In the genomic region with DNA sequence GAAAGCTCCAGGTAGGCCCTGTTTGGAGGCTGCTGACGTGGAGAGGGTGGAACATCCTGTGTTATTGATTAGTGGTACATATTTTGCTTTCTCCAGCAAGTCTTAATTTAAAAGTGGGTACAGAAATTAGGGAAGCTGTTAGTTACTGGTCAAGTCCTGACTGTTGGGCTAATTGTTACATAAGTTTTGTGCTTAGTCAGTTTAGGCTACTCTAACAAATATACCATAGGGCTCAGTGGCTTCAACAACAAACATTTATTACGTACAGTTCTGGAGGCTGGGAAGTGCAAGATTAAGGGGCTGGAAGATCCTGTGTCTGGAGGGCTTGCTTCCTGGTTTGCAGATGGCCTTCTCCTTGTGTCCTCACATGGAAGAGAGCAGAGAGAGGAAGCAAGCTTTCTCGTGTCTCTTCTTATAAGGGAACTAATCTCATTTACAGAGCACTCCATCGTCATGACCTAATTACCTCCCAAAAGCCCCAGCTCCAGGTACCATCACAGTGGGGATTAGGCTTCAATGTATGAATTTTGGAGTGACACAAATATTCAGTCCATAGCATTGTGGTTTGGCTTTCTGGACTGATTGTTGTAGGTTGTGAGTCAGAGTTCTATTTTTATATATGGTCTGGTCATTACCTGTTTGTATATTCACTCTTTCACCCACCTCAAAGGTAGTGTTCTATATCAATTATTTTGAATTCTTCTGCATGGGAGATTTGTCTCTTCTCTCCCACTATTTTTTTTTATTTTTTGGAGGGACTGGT, we compare ENCODE assay signal across 10 cellular contexts. TPM values are rescaled to one million over a fixed set of nuclear protein-coding genes. Genes with fewer than 3 reads are reported as not detected.
DNase-seq lines count a peak whose midpoint lies in the region; ATAC-seq, FAIRE-seq and TF ChIP-seq lines count a peak whose summit lies in the region.
"Had no signal": no experiment of that assay in that cellular context is flagged by ENCODE, and none has a peak within 500 bp of the region (broad histone marks: within the 10 kb centered on the region; RNA-seq: fewer than 3 reads in every experiment).

No MANE protein-coding gene starts in this region.

- ATAC-seq in GM18909 (IDR thresholded peaks at IDR 0.05; ENCODE audit: poor library complexity, unreplicated experiment) (peak; percentile 76), GM21786 (IDR thresholded peaks at IDR 0.05; ENCODE audit: unreplicated experiment) (peak; percentile 65), HG03378 (IDR thresholded peaks at IDR 0.05; ENCODE audit: unreplicated experiment) (peak; percentile 79), GM21528 (IDR thresholded peaks at IDR 0.05; ENCODE audit: low FRiP score, unreplicated experiment) (no peak)

- CTCF ChIA-PET in H1 (lab: Charles Lee; ENCODE audit: partially characterized antibody) = interaction anchor here (0.8 to 4.5 kb wide), 5 partner anchors 14 to 153 kb away, joined by 3 to 50 read pairs (median 3); no protein-coding TSS in a partner anchor
- CTCF ChIA-PET in GM10248 (lab: Yijun Ruan, JAX) = interaction anchor here (0.7 to 4.3 kb wide), 15 partner anchors 9 to 174 kb away, joined by 3 to 61 read pairs (median 5); no protein-coding TSS in a partner anchor

- peaks cover 4 to 18% (median 12%) of the 10 kb centered on the region in 4 experiments; a peak in 4 of 7 replicates for H3K4me1 ChIP-seq in H1 (replicated peaks in 1 of 4; ENCODE audit: control insufficient read depth in 3 of 4, insufficient read depth in 4 of 4, low read length in 3 of 4)

- H4K91ac ChIP-seq in H1 (replicated peaks; ENCODE audit: insufficient read length, low read length) = peak overlapping the region; percentile 10

- H3K56ac ChIP-seq in H1 (replicated peaks; ENCODE audit: insufficient read length, low read depth, low read length) = no peak overlapping the region

- H2BK20ac ChIP-seq in H1 (ENCODE audit: low read length) = no peak overlapping the region

- no peak overlapping the region for H3K23ac ChIP-seq in H1 (ENCODE audit: insufficient read length)

- no peaks in the 10 kb centered on the region for H3K23me2 ChIP-seq in H1 (ENCODE audit: low read depth, low read length)

- H2BK5ac ChIP-seq in H1 (ENCODE audit: low read depth, low read length) = no peak overlapping the region

- H4K20me1 ChIP-seq in H1 (replicated peaks in 1 of 2; ENCODE audit: control insufficient read depth in 1 of 2, insufficient read depth in 2 of 2, low read length in 2 of 2) = no peaks in the 10 kb centered on the region

- H3K14ac ChIP-seq in H1 (ENCODE audit: insufficient read length) = no peak overlapping the region

- H4K5ac ChIP-seq in H1 (ENCODE audit: insufficient read length, low read depth, low read length) = no peak overlapping the region

- no peak for TF ChIP-seq CTCF in H1 (IDR thresholded peaks at IDR 0.05; ENCODE audit: control extremely low read depth in 1 of 3, insufficient read depth in 1 of 3, low read depth in 1 of 3, low read length in 3 of 3)
- no peak for TF ChIP-seq CTCF in GM10248 (IDR thresholded peaks at IDR 0.05; ENCODE audit: control extremely low read depth, extremely low read depth, low read depth, missing control alignments)

- H2BK12ac ChIP-seq in H1 (ENCODE audit: low read depth, low read length) = no peak overlapping the region

- H2BK15ac ChIP-seq in H1 (ENCODE audit: low read length) = no peak overlapping the region

- 83% methylated on average over 4 of the region's 4 CpGs; no CpG with 5 or more reads in 1 of the 2 experiments for WGBS in H1 (ENCODE audit: extremely low coverage in 1 of 2, insufficient coverage in 1 of 2, insufficient read length in 1 of 2, insufficient replicate concordance in 2 of 2, low coverage in 1 of 2, low lambda C conversion rate in 2 of 2, missing lambda C conversion rate in 1 of 2), 2 experiments

- H3K18ac ChIP-seq in H1 (ENCODE audit: extremely low read depth, low read length) = no peak overlapping the region; the same call in 1 of the 2 replicates

- H2BK120ac ChIP-seq in H1 (replicated peaks; ENCODE audit: low read depth, low read length) = peak overlapping the region; percentile 2

- H3K4ac ChIP-seq in H1 (replicated peaks; ENCODE audit: insufficient read length, low read depth, low read length) = no peak overlapping the region

- no peak for FAIRE-seq in H1 (lab: Jason Lieb, UNC)

- H3K4me3 ChIP-seq in H1 (ENCODE audit: extremely low read depth in 1 of 4, insufficient read depth in 2 of 4, low read depth in 3 of 4, low read length in 4 of 4) = no peak overlapping the region
- H3K4me3 ChIP-seq: tibial artery had no signal

- H3K79me1 ChIP-seq in H1 (ENCODE audit: low read depth, low read length) = no peaks in the 10 kb centered on the region

- DNase-seq in H1 (ENCODE audit: low read depth in 1 of 2, low spot score in 2 of 2) = no peak
- no peak for DNase-seq in glomerular visceral epithelial cell (ENCODE audit: extremely low spot score)
- DNase-seq in NCI-H345 (lab: John Stamatoyannopoulos, UW) = no peak
- DNase-seq in GM10248 (ENCODE audit: extremely low spot score) = no peak
- DNase-seq: central memory CD4-positive, alpha-beta T cell; tibial artery had no signal

- TF ChIP-seq POLR2A in H1 (IDR thresholded peaks at IDR 0.05; ENCODE audit: control extremely low read depth in 1 of 2, low read depth in 2 of 2, low read length in 2 of 2) = no peak

- peak overlapping the region in 1 of 2 experiments; percentile 57; a peak in 1 of 4 replicates for H3K4me2 ChIP-seq in H1 (ENCODE audit: insufficient read depth in 1 of 2, low read depth in 2 of 2, low read length in 2 of 2)

- H3K27ac ChIP-seq in H1 (ENCODE audit: low read depth, low read length) = peak overlapping the region; percentile 51; the same call in 1 of the 2 replicates
- H3K27ac ChIP-seq: tibial artery had no signal

- no peak overlapping the region for H2AFZ ChIP-seq in H1 (ENCODE audit: low read length)

- H3K27me3 ChIP-seq in H1 (replicated peaks in 1 of 4; ENCODE audit: control insufficient read depth in 3 of 4, extremely low read depth in 1 of 4, insufficient read depth in 3 of 4, low read length in 3 of 4) = no peaks in the 10 kb centered on the region
- H3K27me3 ChIP-seq: tibial artery had no signal

- no peaks in the 10 kb centered on the region for H3K9me3 ChIP-seq in H1 (ENCODE audit: insufficient read depth in 2 of 2, low read depth in 1 of 2, low read length in 1 of 2)
- H3K9me3 ChIP-seq: tibial artery had no signal

- no peak overlapping the region for H2AK5ac ChIP-seq in H1 (ENCODE audit: low read depth, low read length)

- POLR2A ChIA-PET in H1 (lab: Charles Lee; ENCODE audit: partially characterized antibody) = interaction anchor here (0.8 to 6.7 kb wide), 4 partner anchors 12 to 17 kb away, joined by 4 to 34 read pairs (median 5); partner anchors contain the start of gene ST7
- POLR2A ChIA-PET in GM10248 (lab: Yijun Ruan, JAX) = no interaction called here

- peaks cover 0 to 30% of the 10 kb centered on the region in 2 experiments; a peak in 2 of 4 replicates for H3K79me2 ChIP-seq in H1 (ENCODE audit: control insufficient read depth in 1 of 2, insufficient read depth in 2 of 2, low read length in 2 of 2)

- H4K8ac ChIP-seq in H1 (ENCODE audit: extremely low read depth, insufficient read depth, low read length) = no peak overlapping the region; the same call in 1 of the 2 replicates

- H3K9ac ChIP-seq in H1 (replicated peaks in 1 of 4; ENCODE audit: extremely low read depth in 1 of 4, low read depth in 3 of 4, low read length in 3 of 4) = no peak overlapping the region

- TF ChIP-seq EP300 in H1 (IDR thresholded peaks at IDR 0.05; ENCODE audit: borderline replicate concordance in 1 of 2, low read depth in 2 of 2, low read length in 2 of 2) = no peak

- no peaks in the 10 kb centered on the region for H3K36me3 ChIP-seq in H1 (ENCODE audit: control insufficient read depth in 2 of 4, insufficient read depth in 4 of 4, low read length in 3 of 4)

- TF ChIP-seq RAD21 in H1 (IDR thresholded peaks at IDR 0.05 in 1 of 2, conservative IDR thresholded peaks at IDR 0.05 in 1 of 2; ENCODE audit: low read depth in 2 of 2, low read length in 2 of 2) = no peak

TF ChIP-seq in H1, 55 proteins besides CTCF, POLR2A, EP300 and RAD21 (continues in another document):
- no peak for TF ChIP-seq EGR1 (IDR thresholded peaks at IDR 0.05; ENCODE audit: borderline replicate concordance, low read depth, low read length)

RNA-seq across cellular contexts. Expression of gene ST7, which starts 17.0 kb away (rescaled TPM):
- total RNA-seq in H1 (2021; fragmentation: NEBNext Ultra II Directional; extraction: Animal tissue kit (Norgen Biotek cat#: 25700)) = 17.4 and 18.0 TPM in 2 replicates
- polyA plus RNA-seq in H1 (2011; rRNA removed) = 10.1 and 16.3 TPM in 2 replicates
- 10.8 TPM for polyA plus RNA-seq in H1 (2011; cell fraction: cytosol; rRNA removed)
- polyA plus RNA-seq in H1 (2011; cell fraction: nucleus; rRNA removed) = 9.2 TPM
- 11.2 to 15.5 TPM (median 12.8 TPM) in 4 replicates for polyA plus RNA-seq in H1 (2012, experiment 1 of 2)
- polyA plus RNA-seq in H1 (2012, experiment 2 of 2) = 9.4 TPM
- 16.7 TPM for polyA plus RNA-seq in H1 (2013, experiment 1 of 2)
- 18.0 TPM for polyA plus RNA-seq in H1 (2013, experiment 2 of 2)
- 19.0 and 22.6 TPM in 2 replicates for polyA minus RNA-seq in H1 (2011; rRNA and poly(A)+ RNA removed)
- polyA minus RNA-seq in H1 (2011; cell fraction: cytosol; rRNA and poly(A)+ RNA removed) = 11.4 TPM
- polyA minus RNA-seq in H1 (2011; cell fraction: nucleus; rRNA and poly(A)+ RNA removed) = 29.3 TPM
